In genomic region chr1:232473319-232473718, GRCh38 we compare ENCODE assay signal across 12 cellular contexts.
DNase-seq lines count a peak whose midpoint lies in the region; ATAC-seq and TF ChIP-seq lines count a peak whose summit lies in the region.
"Had no signal": no experiment of that assay in that cellular context is flagged by ENCODE, and none has a peak within 500 bp of the region (broad histone marks: within the 10 kb centered on the region; RNA-seq: fewer than 3 reads in every experiment).

No MANE protein-coding gene starts in this region.

- H3K27me3 Mint-ChIP-seq in stimulated activated naive B cell treated with anti-CD40 and anti-IgM and Interleukin-4, amounts not matched to agents 10 μg/mL and 1 μg/mL and 100 μg/mL, for 72 hours, result peaks cover 0 to 4% of the 10 kb centered on the region in 2 donors
- H3K27me3 Mint-ChIP-seq: IgD-negative memory B cell, memory B cell had no signal

- WGBS in heart left ventricle, 4 donors, result 19 to 50% (median 42%) methylated on average over 2 of the region's 2 CpGs

- no peaks in the 10 kb centered on the region for H3K9me3 ChIP-seq in heart left ventricle

- intact Hi-C loops in heart left ventricle (cut with DNase I), result loop anchor here in 3 of 10 donors (10.0 kb wide), 1 partner anchor 151 kb away; no protein-coding TSS in a partner anchor
- intact Hi-C loops in Right ventricle myocardium superior (cut with DNase I), result no loop called here

- peaks cover 0 to 29% (median 21%) of the 10 kb centered on the region in 9 donors for H3K36me3 ChIP-seq in heart left ventricle

- DNase-seq in heart left ventricle, result peak in 1 of 5 donors; percentile 29
- DNase-seq in Right ventricle myocardium superior, result no peak
- peak; percentile 84 for DNase-seq in astrocyte of the hippocampus (ENCODE audit: low read depth, low spot score)
- DNase-seq in iPS-NIHi11 (ENCODE audit: low spot score), result peak; percentile 30
- DNase-seq in stimulated activated naive CD8-positive, alpha-beta T cell treated with anti-CD3 and anti-CD28 coated beads, Interleukin-15, Interleukin-2, amounts not matched to agents 100 U/mL and 50 U/mL, for 24 hours, result no peak
- DNase-seq in NCI-H748 (lab: John Stamatoyannopoulos, UW; ENCODE audit: unreplicated experiment), result no peak
- no peak for DNase-seq in stimulated activated naive B cell treated with anti-CD40 and anti-IgM and Interleukin-4, amounts not matched to agents 10 μg/mL and 1 μg/mL and 100 μg/mL, for 72 hours
- no peak for DNase-seq in activated effector memory CD4-positive, alpha-beta T cell treated with Interleukin-2 at 50 U/mL for 16 hours
- DNase-seq: NCI-H446 had no signal

- peaks cover 0 to 6% of the 10 kb centered on the region in 2 donors for H3K4me1 Mint-ChIP-seq in stimulated activated naive B cell treated with anti-CD40 and anti-IgM and Interleukin-4, amounts not matched to agents 10 μg/mL and 1 μg/mL and 100 μg/mL, for 72 hours
- H3K4me1 Mint-ChIP-seq: memory B cell had no signal

- H3K4me3 Mint-ChIP-seq in stimulated activated naive B cell treated with anti-CD40 and anti-IgM and Interleukin-4, amounts not matched to agents 10 μg/mL and 1 μg/mL and 100 μg/mL, for 72 hours, result no peak overlapping the region
- H3K4me3 Mint-ChIP-seq: IgD-negative memory B cell; memory B cell; stimulated activated effector memory CD8-positive, alpha-beta T cell treated with anti-CD3 and anti-CD28 coated beads, Interleukin-12 subunit alpha, Interleukin-12 subunit beta, amount 100 ng/mL, for 72 hours had no signal

- no peaks in the 10 kb centered on the region for H3K36me3 Mint-ChIP-seq in stimulated activated naive B cell treated with anti-CD40 and anti-IgM and Interleukin-4, amounts not matched to agents 10 μg/mL and 1 μg/mL and 100 μg/mL, for 72 hours
- H3K36me3 Mint-ChIP-seq: memory B cell; stimulated activated effector memory CD8-positive, alpha-beta T cell treated with anti-CD3 and anti-CD28 coated beads, Interleukin-12 subunit alpha, Interleukin-12 subunit beta, amount 100 ng/mL, for 72 hours had no signal

- H3K4me1 ChIP-seq in heart left ventricle, result peaks cover 0 to 48% (median 25%) of the 10 kb centered on the region in 12 donors

- H3K9me3 Mint-ChIP-seq in stimulated activated naive B cell treated with anti-CD40 and anti-IgM and Interleukin-4, amounts not matched to agents 10 μg/mL and 1 μg/mL and 100 μg/mL, for 72 hours, result no peaks in the 10 kb centered on the region
- H3K9me3 Mint-ChIP-seq: memory B cell; stimulated activated effector memory CD8-positive, alpha-beta T cell treated with anti-CD3 and anti-CD28 coated beads, Interleukin-12 subunit alpha, Interleukin-12 subunit beta, amount 100 ng/mL, for 72 hours had no signal

- no peak overlapping the region for H3K27ac Mint-ChIP-seq in stimulated activated naive B cell treated with anti-CD40 and anti-IgM and Interleukin-4, amounts not matched to agents 10 μg/mL and 1 μg/mL and 100 μg/mL, for 72 hours
- H3K27ac Mint-ChIP-seq: IgD-negative memory B cell; memory B cell; stimulated activated effector memory CD8-positive, alpha-beta T cell treated with anti-CD3 and anti-CD28 coated beads, Interleukin-12 subunit alpha, Interleukin-12 subunit beta, amount 100 ng/mL, for 72 hours had no signal

- no peak for TF ChIP-seq CTCF in heart left ventricle (IDR thresholded peaks at IDR 0.05)

- no peak for TF ChIP-seq POLR2A in heart left ventricle (IDR thresholded peaks at IDR 0.05)

- peak overlapping the region in 3 of 12 donors; percentile 10 to 18 (median 17) for H3K27ac ChIP-seq in heart left ventricle

- no peaks in the 10 kb centered on the region for H3K27me3 ChIP-seq in heart left ventricle

- ATAC-seq in heart left ventricle (peak in 3 of 4 donors; percentile 53 to 81 (median 79)), Right ventricle myocardium superior (ENCODE audit: poor library complexity) (no peak)
- no peak for ATAC-seq in stimulated activated naive CD8-positive, alpha-beta T cell treated with anti-CD3 and anti-CD28 coated beads, Interleukin-15, Interleukin-2, amounts not matched to agents 100 U/mL and 50 U/mL, for 24 hours
- ATAC-seq in stimulated activated naive B cell treated with anti-CD40 and anti-IgM and Interleukin-4, amounts not matched to agents 10 μg/mL and 1 μg/mL and 100 μg/mL, for 72 hours (replicated peaks), result no peak
- ATAC-seq: stimulated activated effector memory CD8-positive, alpha-beta T cell treated with anti-CD3 and anti-CD28 coated beads, Interleukin-12 subunit alpha, Interleukin-12 subunit beta, amount 100 ng/mL, for 72 hours had no signal

- H3K4me3 ChIP-seq in heart left ventricle, result no peak overlapping the region

Comparison
In these comparisons a context has a peak if more than half of its experiments do, and no peak if none do; other contexts are left out.
1. ATAC-seq: peak in heart left ventricle (3 of 4); none in Right ventricle myocardium superior (single experiment), stimulated activated naive CD8-positive, alpha-beta T cell treated with anti-CD3 and anti-CD28 coated beads, Interleukin-15, Interleukin-2, amounts not matched to agents 100 U/mL and 50 U/mL, for 24 hours (single experiment) and stimulated activated naive B cell treated with anti-CD40 and anti-IgM and Interleukin-4, amounts not matched to agents 10 μg/mL and 1 μg/mL and 100 μg/mL, for 72 hours (0 of 2).
2. DNase-seq: peak in astrocyte of the hippocampus (single experiment) and iPS-NIHi11 (single experiment); none in Right ventricle myocardium superior (single experiment), stimulated activated naive CD8-positive, alpha-beta T cell treated with anti-CD3 and anti-CD28 coated beads, Interleukin-15, Interleukin-2, amounts not matched to agents 100 U/mL and 50 U/mL, for 24 hours (single experiment), NCI-H748 (single experiment), stimulated activated naive B cell treated with anti-CD40 and anti-IgM and Interleukin-4, amounts not matched to agents 10 μg/mL and 1 μg/mL and 100 μg/mL, for 72 hours (single experiment) and activated effector memory CD4-positive, alpha-beta T cell treated with Interleukin-2 at 50 U/mL for 16 hours (single experiment).